8 cellular contexts compared by ENCODE assay signal in the genomic region with DNA sequence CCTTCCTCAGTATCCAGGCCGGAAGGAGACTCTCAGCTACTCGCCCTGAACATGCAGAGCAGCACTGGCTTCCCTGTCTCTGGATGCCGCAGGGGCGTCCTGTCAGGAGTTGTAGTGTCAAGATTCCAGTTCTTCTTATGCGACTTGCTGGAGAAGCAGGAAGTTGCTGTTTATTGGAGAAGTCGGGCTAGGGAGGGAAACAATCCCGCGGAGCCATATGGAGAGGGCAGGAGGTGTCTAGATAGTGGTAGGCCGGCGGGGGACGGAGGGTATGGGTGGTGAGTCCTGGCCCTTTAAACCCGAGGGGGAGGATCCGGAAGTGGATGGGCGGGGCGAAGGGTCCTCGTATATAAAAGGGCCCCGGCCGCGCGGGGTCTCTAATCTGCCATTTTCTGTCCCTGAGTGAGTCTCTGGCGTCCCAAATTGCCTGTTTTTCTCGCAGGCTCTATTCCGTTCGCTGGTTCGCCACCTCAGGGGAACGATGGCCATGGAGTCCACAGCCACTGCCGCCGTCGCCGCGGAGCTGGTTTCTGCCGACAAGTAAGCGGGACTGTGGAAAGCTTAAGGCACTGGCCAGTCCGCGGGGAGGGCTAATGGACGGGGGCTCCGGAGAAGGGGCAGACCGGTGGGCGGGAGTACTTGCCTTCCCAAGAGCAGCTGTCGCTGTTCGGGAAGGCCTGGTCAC. TPM values are rescaled to one million over a fixed set of nuclear protein-coding genes. Genes with fewer than 3 reads are reported as not detected.
DNase-seq lines count a peak whose midpoint lies in the region; ATAC-seq and TF ChIP-seq lines count a peak whose summit lies in the region.

A gene with protein sequence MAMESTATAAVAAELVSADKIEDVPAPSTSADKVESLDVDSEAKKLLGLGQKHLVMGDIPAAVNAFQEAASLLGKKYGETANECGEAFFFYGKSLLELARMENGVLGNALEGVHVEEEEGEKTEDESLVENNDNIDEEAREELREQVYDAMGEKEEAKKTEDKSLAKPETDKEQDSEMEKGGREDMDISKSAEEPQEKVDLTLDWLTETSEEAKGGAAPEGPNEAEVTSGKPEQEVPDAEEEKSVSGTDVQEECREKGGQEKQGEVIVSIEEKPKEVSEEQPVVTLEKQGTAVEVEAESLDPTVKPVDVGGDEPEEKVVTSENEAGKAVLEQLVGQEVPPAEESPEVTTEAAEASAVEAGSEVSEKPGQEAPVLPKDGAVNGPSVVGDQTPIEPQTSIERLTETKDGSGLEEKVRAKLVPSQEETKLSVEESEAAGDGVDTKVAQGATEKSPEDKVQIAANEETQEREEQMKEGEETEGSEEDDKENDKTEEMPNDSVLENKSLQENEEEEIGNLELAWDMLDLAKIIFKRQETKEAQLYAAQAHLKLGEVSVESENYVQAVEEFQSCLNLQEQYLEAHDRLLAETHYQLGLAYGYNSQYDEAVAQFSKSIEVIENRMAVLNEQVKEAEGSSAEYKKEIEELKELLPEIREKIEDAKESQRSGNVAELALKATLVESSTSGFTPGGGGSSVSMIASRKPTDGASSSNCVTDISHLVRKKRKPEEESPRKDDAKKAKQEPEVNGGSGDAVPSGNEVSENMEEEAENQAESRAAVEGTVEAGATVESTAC (plus strand): TSS at position 376 of the 685 bp plus-strand sequence. CDS start 106 bp downstream, at position 482.

- no peaks in the 10 kb centered on the region for H3K36me3 ChIP-seq in mucosa of stomach (ENCODE audit: control insufficient read depth, insufficient read depth, low read length)

- no peak for TF ChIP-seq CTCF in epithelial cell of proximal tubule (conservative IDR thresholded peaks at IDR 0.05; ENCODE audit: low read depth, low read length)

- DNase-seq in DMS53 treated with DMSO at 0.1 percent for 48 hours (lab: John Stamatoyannopoulos, UW; ENCODE audit: unreplicated experiment) (peak; percentile 86), OCI-M1 (lab: John Stamatoyannopoulos, UW) (peak; percentile 95), activated T-cell treated with anti-CD3 and anti-CD28 coated beads for 48 hours (ENCODE audit: low read depth) (peak; percentile 91), epithelial cell of proximal tubule (ENCODE audit: low read depth) (peak; percentile 26)
- peak; percentile 97 for DNase-seq in stimulated activated CD8-positive, alpha-beta memory T cell treated with anti-CD3 and anti-CD28 coated beads, Interleukin-4, amount 100 ng/mL, for 48 hours

- TF ChIP-seq EP300 in Ishikawa (IDR thresholded peaks at IDR 0.05; ENCODE audit: borderline replicate concordance) = 0 out of 2 replicates have a peak, but pooled peaks have one; percentile 21

- no peaks in the 10 kb centered on the region for H3K27me3 ChIP-seq in mucosa of stomach (ENCODE audit: control insufficient read depth, insufficient read depth, low read length)

- peaks cover 21% of the 10 kb centered on the region for H3K4me1 ChIP-seq in mucosa of stomach (ENCODE audit: control insufficient read depth, insufficient read depth, low read length)

- no peaks in the 10 kb centered on the region for H3K9me3 ChIP-seq in mucosa of stomach (ENCODE audit: control insufficient read depth, low read length)

- peak within 1 kb of the TSS; percentile 88 for H3K9ac ChIP-seq in mucosa of stomach (ENCODE audit: low read length)

- H3K4me3 ChIP-seq in epithelial cell of proximal tubule (ENCODE audit: low read depth, low read length) = peak within 1 kb of the TSS; percentile 80
- H3K4me3 ChIP-seq in mucosa of stomach (ENCODE audit: low read length) = peak within 1 kb of the TSS; percentile 86

- ATAC-seq in GM21576 (IDR thresholded peaks at IDR 0.05; ENCODE audit: unreplicated experiment) = peak; percentile 44

- TF ChIP-seq RAD21 in Ishikawa (IDR thresholded peaks at IDR 0.05; ENCODE audit: low read depth) = no peak

TF ChIP-seq in Ishikawa, 13 proteins besides CTCF, POLR2A, EP300 and RAD21:
- peak; percentile 22; the same call in 1 of the 2 replicates for TF ChIP-seq NFIC (IDR thresholded peaks at IDR 0.05)
- peak; percentile 82; the same call in 1 of the 2 replicates for TF ChIP-seq YY1 (IDR thresholded peaks at IDR 0.05; ENCODE audit: low read depth)
- peak; percentile 82 for TF ChIP-seq TAF1 (IDR thresholded peaks at IDR 0.05; ENCODE audit: low read depth)
- no peak for TF ChIP-seq REST (IDR thresholded peaks at IDR 0.05; ENCODE audit: low read depth)
- TF ChIP-seq TEAD4 (IDR thresholded peaks at IDR 0.05) = no peak
- peak; percentile 77 for TF ChIP-seq ZBTB7A (IDR thresholded peaks at IDR 0.05; ENCODE audit: low read depth)
- TF ChIP-seq CREB1 (IDR thresholded peaks at IDR 0.05; ENCODE audit: low read depth) = no peak
- TF ChIP-seq CEBPB (IDR thresholded peaks at IDR 0.05) = no peak
- TF ChIP-seq MAX (IDR thresholded peaks at IDR 0.05) = no peak; the same call in 1 of the 2 replicates
- no peak for TF ChIP-seq FOXM1 (IDR thresholded peaks at IDR 0.05; ENCODE audit: borderline replicate concordance, low read depth)
- TF ChIP-seq, protein P1, sequence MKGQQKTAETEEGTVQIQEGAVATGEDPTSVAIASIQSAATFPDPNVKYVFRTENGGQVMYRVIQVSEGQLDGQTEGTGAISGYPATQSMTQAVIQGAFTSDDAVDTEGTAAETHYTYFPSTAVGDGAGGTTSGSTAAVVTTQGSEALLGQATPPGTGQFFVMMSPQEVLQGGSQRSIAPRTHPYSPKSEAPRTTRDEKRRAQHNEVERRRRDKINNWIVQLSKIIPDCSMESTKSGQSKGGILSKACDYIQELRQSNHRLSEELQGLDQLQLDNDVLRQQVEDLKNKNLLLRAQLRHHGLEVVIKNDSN (IDR thresholded peaks at IDR 0.05) = no peak
- TF ChIP-seq EGR1 (IDR thresholded peaks at IDR 0.05) = no peak
- no peak for TF ChIP-seq TCF12 (IDR thresholded peaks at IDR 0.05; ENCODE audit: low read depth)

RNA-seq across cellular contexts. Expression of the gene that starts here (rescaled TPM):
- 109 and 163 TPM in 2 replicates for total RNA-seq in epithelial cell of proximal tubule

Comparison
In these comparisons a context has a peak if more than half of its experiments do, and no peak if none do; other contexts are left out.
1. Peak in every context shown above with its lines: DNase-seq, ATAC-seq and H3K4me3 ChIP-seq.
2. DNase-seq: peak in every context shown above with its lines; median percentile 97 in stimulated activated CD8-positive, alpha-beta memory T cell treated with anti-CD3 and anti-CD28 coated beads, Interleukin-4, amount 100 ng/mL, for 48 hours; 95 in OCI-M1; 91 in activated T-cell treated with anti-CD3 and anti-CD28 coated beads for 48 hours; 86 in DMS53 treated with DMSO at 0.1 percent for 48 hours; 26 in epithelial cell of proximal tubule.